Comparison of ENCODE assay signal across 18 cellular contexts in the genomic region with DNA sequence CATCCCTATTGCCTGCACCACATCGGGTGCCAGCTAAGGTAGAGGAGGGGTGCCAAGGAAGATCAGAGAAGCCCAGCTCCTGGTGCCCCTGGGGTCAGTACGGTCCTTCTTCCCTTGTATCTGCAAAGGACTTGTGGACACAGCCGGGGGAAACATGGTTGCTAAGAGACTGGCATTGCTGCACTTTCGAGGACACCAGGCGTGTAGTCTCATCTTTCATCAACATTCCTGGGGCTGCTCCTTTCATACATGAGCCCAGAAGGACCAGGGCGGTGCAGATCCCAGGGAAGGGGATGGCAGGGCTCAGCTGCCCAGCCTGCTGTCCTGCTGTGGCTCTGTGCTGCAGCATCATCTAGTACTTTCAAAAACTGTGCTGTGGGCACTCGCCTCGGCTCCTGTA.
DNase-seq lines count a peak whose midpoint lies in the region; ATAC-seq and TF ChIP-seq lines count a peak whose summit lies in the region.
"Had no signal": no experiment of that assay in that cellular context is flagged by ENCODE, and none has a peak within 500 bp of the region (broad histone marks: within the 10 kb centered on the region; RNA-seq: fewer than 3 reads in every experiment).

No MANE protein-coding gene starts in this region.

- POLR2A ChIA-PET in naive thymus-derived CD8-positive, alpha-beta T cell (lab: Charles Lee): interaction anchor here (1.0 to 1.9 kb wide), 6 partner anchors 11 to 59 kb away, joined by 4 to 8 read pairs (median 4); no protein-coding TSS in a partner anchor

- H3K36me3 Mint-ChIP-seq in CD4-positive, CD25-positive, alpha-beta regulatory T cell: peaks cover 21% of the 10 kb centered on the region
- peaks cover 24% of the 10 kb centered on the region for H3K36me3 Mint-ChIP-seq in activated T-helper 1 cell treated with anti-CD3 and anti-CD28 coated beads, Interleukin-12 subunit alpha, Interleukin-12 subunit beta, Interleukin-2, Interleukin-4 antibody, amounts not matched to agents 30 ng/mL and 10 ng/mL and 1 ng/mL, durations not matched to agents 14 hours and 24 hours and 36 hours (ENCODE audit: low read depth)
- peaks cover 0 to 9% (median 0%) of the 10 kb centered on the region in 3 donors for H3K36me3 Mint-ChIP-seq in naive thymus-derived CD8-positive, alpha-beta T cell

- H3K4me1 ChIP-seq in CD4-positive, CD25-positive, alpha-beta regulatory T cell (ENCODE audit: control insufficient read depth, insufficient read depth, low read length, poor library complexity, severe bottlenecking): peaks cover 80% of the 10 kb centered on the region
- H3K4me1 ChIP-seq in uterus: no peaks in the 10 kb centered on the region
- H3K4me1 ChIP-seq: vagina had no signal

- H3K4me3 Mint-ChIP-seq in CD4-positive, CD25-positive, alpha-beta regulatory T cell: peak overlapping the region in 3 of 4 donors; percentile 81 to 85 (median 81)
- H3K4me3 Mint-ChIP-seq in activated T-helper 1 cell treated with anti-CD3 and anti-CD28 coated beads, Interleukin-12 subunit alpha, Interleukin-12 subunit beta, Interleukin-2, Interleukin-4 antibody, amounts not matched to agents 30 ng/mL and 10 ng/mL and 1 ng/mL, durations not matched to agents 14 hours and 24 hours and 36 hours: peak overlapping the region; percentile 62
- H3K4me3 Mint-ChIP-seq in naive thymus-derived CD8-positive, alpha-beta T cell: peak overlapping the region in 9 of 10 donors; percentile 56 to 88 (median 83)
- H3K4me3 Mint-ChIP-seq: nephron had no signal

- H3K27me3 ChIP-seq in CD4-positive, CD25-positive, alpha-beta regulatory T cell (ENCODE audit: control insufficient read depth, insufficient read depth, low read length): no peaks in the 10 kb centered on the region
- no peaks in the 10 kb centered on the region for H3K27me3 ChIP-seq in uterus
- H3K27me3 ChIP-seq: SJSA1, vagina had no signal

- intact Hi-C loops in activated T-helper 1 cell treated with anti-CD3 and anti-CD28 coated beads, Interleukin-12 subunit alpha, Interleukin-12 subunit beta, Interleukin-2, Interleukin-4 antibody, amounts not matched to agents 30 ng/mL and 10 ng/mL and 1 ng/mL, durations not matched to agents 14 hours and 24 hours and 36 hours (cut with micrococcal nuclease): loop anchor here (2.0 to 10.0 kb wide), 3 partner anchors 239 to 1077 kb away; a partner anchor contains a TSS
- intact Hi-C loops in uterus (cut with DNase I; ENCODE audit: low total_unique reads): no loop called here

- no peak for TF ChIP-seq POLR2A in uterus (IDR thresholded peaks at IDR 0.05)

- peaks cover 0 to 2% (median 0%) of the 10 kb centered on the region in 7 donors for H3K9me3 Mint-ChIP-seq in CD4-positive, CD25-positive, alpha-beta regulatory T cell
- no peaks in the 10 kb centered on the region for H3K9me3 Mint-ChIP-seq in activated T-helper 1 cell treated with anti-CD3 and anti-CD28 coated beads, Interleukin-12 subunit alpha, Interleukin-12 subunit beta, Interleukin-2, Interleukin-4 antibody, amounts not matched to agents 30 ng/mL and 10 ng/mL and 1 ng/mL, durations not matched to agents 14 hours and 24 hours and 36 hours
- H3K9me3 Mint-ChIP-seq in naive thymus-derived CD8-positive, alpha-beta T cell: no peaks in the 10 kb centered on the region
- H3K9me3 Mint-ChIP-seq: nephron had no signal

- TF ChIP-seq CTCF in uterus (IDR thresholded peaks at IDR 0.05): no peak

- H3K36me3 ChIP-seq in CD4-positive, CD25-positive, alpha-beta regulatory T cell (ENCODE audit: control insufficient read depth, insufficient read depth, low read length): peaks cover 10% of the 10 kb centered on the region
- H3K36me3 ChIP-seq in uterus: no peaks in the 10 kb centered on the region
- H3K36me3 ChIP-seq: vagina had no signal

- H3K27ac ChIP-seq in CD4-positive, CD25-positive, alpha-beta regulatory T cell (ENCODE audit: insufficient read depth, low read length, poor library complexity, severe bottlenecking): peak overlapping the region; percentile 75
- no peak overlapping the region for H3K27ac ChIP-seq in uterus

- ATAC-seq in CD4-positive, CD25-positive, alpha-beta regulatory T cell (ENCODE audit: low read depth in 2 of 2): no peak
- ATAC-seq in naive thymus-derived CD8-positive, alpha-beta T cell: no peak
- no peak for ATAC-seq in HG02970 (IDR thresholded peaks at IDR 0.05; ENCODE audit: low FRiP score, unreplicated experiment)
- ATAC-seq: left colon, right cardiac atrium had no signal

- H3K27me3 Mint-ChIP-seq in CD4-positive, CD25-positive, alpha-beta regulatory T cell: no peaks in the 10 kb centered on the region
- no peaks in the 10 kb centered on the region for H3K27me3 Mint-ChIP-seq in activated T-helper 1 cell treated with anti-CD3 and anti-CD28 coated beads, Interleukin-12 subunit alpha, Interleukin-12 subunit beta, Interleukin-2, Interleukin-4 antibody, amounts not matched to agents 30 ng/mL and 10 ng/mL and 1 ng/mL, durations not matched to agents 14 hours and 24 hours and 36 hours (ENCODE audit: insufficient read depth)
- H3K27me3 Mint-ChIP-seq in naive thymus-derived CD8-positive, alpha-beta T cell: no peaks in the 10 kb centered on the region

- H3K4me3 ChIP-seq in CD4-positive, CD25-positive, alpha-beta regulatory T cell (ENCODE audit: low read depth, low read length): peak overlapping the region; percentile 80
- H3K4me3 ChIP-seq in uterus: no peak overlapping the region
- H3K4me3 ChIP-seq: SJSA1, vagina had no signal

- H3K4me1 Mint-ChIP-seq in CD4-positive, CD25-positive, alpha-beta regulatory T cell: peaks cover 53 to 89% (median 77%) of the 10 kb centered on the region in 4 donors
- H3K4me1 Mint-ChIP-seq in activated T-helper 1 cell treated with anti-CD3 and anti-CD28 coated beads, Interleukin-12 subunit alpha, Interleukin-12 subunit beta, Interleukin-2, Interleukin-4 antibody, amounts not matched to agents 30 ng/mL and 10 ng/mL and 1 ng/mL, durations not matched to agents 14 hours and 24 hours and 36 hours (ENCODE audit: low read depth): peaks cover 82% of the 10 kb centered on the region
- H3K4me1 Mint-ChIP-seq in naive thymus-derived CD8-positive, alpha-beta T cell: peaks cover 57 to 89% (median 85%) of the 10 kb centered on the region in 4 donors

- H3K27ac Mint-ChIP-seq in CD4-positive, CD25-positive, alpha-beta regulatory T cell: peak overlapping the region; percentile 94 to 95 (median 95)
- peak overlapping the region; percentile 97 for H3K27ac Mint-ChIP-seq in activated T-helper 1 cell treated with anti-CD3 and anti-CD28 coated beads, Interleukin-12 subunit alpha, Interleukin-12 subunit beta, Interleukin-2, Interleukin-4 antibody, amounts not matched to agents 30 ng/mL and 10 ng/mL and 1 ng/mL, durations not matched to agents 14 hours and 24 hours and 36 hours
- H3K27ac Mint-ChIP-seq in naive thymus-derived CD8-positive, alpha-beta T cell: peak overlapping the region; percentile 84 to 99 (median 96)

- no peak for DNase-seq in CD4-positive, CD25-positive, alpha-beta regulatory T cell
- DNase-seq in COLO668 (lab: John Stamatoyannopoulos, UW; ENCODE audit: unreplicated experiment): peak; percentile 20
- DNase-seq in activated T-helper 1 cell treated with anti-CD3 and anti-CD28 coated beads, Interleukin-12 subunit alpha, Interleukin-12 subunit beta, Interleukin-2, Interleukin-4 antibody, amounts not matched to agents 30 ng/mL and 10 ng/mL and 1 ng/mL, durations not matched to agents 14 hours and 24 hours and 36 hours (ENCODE audit: low spot score): no peak
- no peak for DNase-seq in naive thymus-derived CD8-positive, alpha-beta T cell
- DNase-seq in GM19240 (ENCODE audit: insufficient read length, low spot score): no peak
- DNase-seq in uterus: no peak
- DNase-seq: aorta; dermis blood vessel endothelial cell; HCEC 1CT; KG1; left colon; NCI-H2171; right cardiac atrium; stimulated activated CD4-positive, alpha-beta T cell treated with anti-CD3 and anti-CD28 coated beads, Interleukin-4, amount 100 ng/mL, for 24 hours had no signal

- H3K9me3 ChIP-seq in CD4-positive, CD25-positive, alpha-beta regulatory T cell (ENCODE audit: control insufficient read depth in 2 of 2, low read length in 2 of 2): no peaks in the 10 kb centered on the region
- no peaks in the 10 kb centered on the region for H3K9me3 ChIP-seq in uterus
- H3K9me3 ChIP-seq: SJSA1, vagina had no signal
